ENCODE assay signal across 8 cellular contexts in the genomic region with DNA sequence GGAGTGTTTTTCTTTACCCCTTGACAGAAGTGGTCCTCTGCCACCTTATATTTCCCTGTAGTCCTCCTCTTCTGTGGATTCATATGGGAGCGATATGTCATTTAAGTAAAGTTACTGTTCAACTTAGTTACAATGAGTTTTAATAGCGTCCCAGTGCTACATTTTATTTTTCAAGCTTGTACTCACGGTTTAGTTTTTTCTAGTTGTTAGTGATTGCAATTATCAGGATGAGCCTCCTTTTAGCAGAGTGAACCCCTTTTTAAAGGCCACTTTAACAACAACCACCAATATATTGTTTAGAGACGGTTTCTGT. TPM values are rescaled to one million over a fixed set of nuclear protein-coding genes. Genes with fewer than 3 reads are reported as not detected.
A peak's percentile ranks its signal among the peaks of the same experiment; 100 is the strongest.
DNase-seq lines count a peak whose midpoint lies in the region; ATAC-seq, FAIRE-seq and TF ChIP-seq lines count a peak whose summit lies in the region.

No MANE protein-coding gene starts in this region.

- H3K9me3 ChIP-seq in K562 (replicated peaks; ENCODE audit: control insufficient read depth, insufficient read depth, low read depth, low read length) (no peaks in the 10 kb centered on the region), lower lobe of right lung (no peaks in the 10 kb centered on the region), tibial nerve (no peaks in the 10 kb centered on the region)

- in situ Hi-C loops in K562 (cut with MboI): no loop called here

- peak overlapping the region; percentile 98; a peak in 3 of 4 replicates for H3K9ac ChIP-seq in K562 (ENCODE audit: insufficient read depth in 1 of 2, low read depth in 2 of 2, low read length in 2 of 2)

- FAIRE-seq in K562 (lab: Jason Lieb, UNC): no peak

- H3K36me3 Mint-ChIP-seq in activated T-cell treated with anti-CD3 and anti-CD28 coated beads, Interleukin-2, amount 50 U/mL, for 24 hours (ENCODE audit: low read depth): peaks cover 70% of the 10 kb centered on the region

- intact Hi-C loops in K562 (cut with micrococcal nuclease) (no loop called here), lower lobe of right lung (cut with DNase I) (no loop called here)

- peak overlapping the region; percentile 93 for H3K4me2 ChIP-seq in K562 (ENCODE audit: insufficient read depth, low read length)

- TF ChIP-seq EP300 in K562 (IDR thresholded peaks at IDR 0.05; ENCODE audit: low read length) (no peak), tibial nerve (IDR thresholded peaks at IDR 0.05) (no peak)

- CTCF ChIA-PET in K562 (lab: Yijun Ruan, JAX; ENCODE audit: low intra/inter-chr PET ratio): no interaction called here

- TF ChIP-seq RAD21 in K562 (CRISPR knock-in tag; conservative IDR thresholded peaks at IDR 0.05 in 1 of 2, IDR thresholded peaks at IDR 0.05 in 1 of 2): no peak

- peak overlapping the region; percentile 80 for H3K4me3 ChIP-seq in K562
- H3K4me3 ChIP-seq in lower lobe of right lung: peak overlapping the region; percentile 74
- peak overlapping the region; percentile 84 to 100 (median 94) for H3K4me3 ChIP-seq in tibial nerve

- H3K27me3 Mint-ChIP-seq in activated T-cell treated with anti-CD3 and anti-CD28 coated beads, Interleukin-2, amount 50 U/mL, for 24 hours: no peaks in the 10 kb centered on the region

- H3K4me1 ChIP-seq in K562 (replicated peaks in 1 of 2; ENCODE audit: control insufficient read depth in 2 of 2, insufficient read depth in 2 of 2, low read length in 2 of 2): peaks cover 6 to 19% of the 10 kb centered on the region in 2 experiments; a peak in 4 of 5 replicates
- peaks cover 40% of the 10 kb centered on the region for H3K4me1 ChIP-seq in lower lobe of right lung
- H3K4me1 ChIP-seq in tibial nerve: peaks cover 2 to 45% (median 27%) of the 10 kb centered on the region in 4 donors

- H2AFZ ChIP-seq in K562 (ENCODE audit: low read depth, low read length): no peak overlapping the region

- no peak for TF ChIP-seq CTCF in K562 (IDR thresholded peaks at IDR 0.05 in 2 of 3, conservative IDR thresholded peaks at IDR 0.05 in 1 of 3; ENCODE audit: insufficient read depth in 2 of 3, low read depth in 1 of 3, low read length in 3 of 3)
- no peak for TF ChIP-seq CTCF in lower lobe of right lung (IDR thresholded peaks at IDR 0.05)
- TF ChIP-seq CTCF in tibial nerve (IDR thresholded peaks at IDR 0.05): no peak

- H3K79me2 ChIP-seq in K562 (ENCODE audit: control insufficient read depth, insufficient read depth, low read length): peaks cover 65% of the 10 kb centered on the region

- TF ChIP-seq POLR2A in K562 (conservative IDR thresholded peaks at IDR 0.05) (no peak), tibial nerve (IDR thresholded peaks at IDR 0.05) (no peak)

- peaks cover 46% of the 10 kb centered on the region for H3K4me1 Mint-ChIP-seq in activated T-cell treated with anti-CD3 and anti-CD28 coated beads, Interleukin-2, amount 50 U/mL, for 24 hours (ENCODE audit: low read depth)

- H3K27ac Mint-ChIP-seq in activated T-cell treated with anti-CD3 and anti-CD28 coated beads, Interleukin-2, amount 50 U/mL, for 24 hours: peak overlapping the region; percentile 100

- no TSS peak for BruUV-seq in K562 (replicated peaks; lab: Mats Ljungman, UMichigan)

- no peaks in the 10 kb centered on the region for H3K9me3 Mint-ChIP-seq in activated T-cell treated with anti-CD3 and anti-CD28 coated beads, Interleukin-2, amount 50 U/mL, for 24 hours

- H3K4me3 Mint-ChIP-seq in activated T-cell treated with anti-CD3 and anti-CD28 coated beads, Interleukin-2, amount 50 U/mL, for 24 hours: peak overlapping the region; percentile 100

- POLR2A ChIA-PET in K562 (lab: Yijun Ruan, JAX): interaction anchor here (1.0 to 3.6 kb wide), 5 partner anchors 31 to 152 kb away, joined by 3 to 10 read pairs (median 4); partner anchors contain the start of gene ANKRD42

- no peaks in the 10 kb centered on the region for H3K9me1 ChIP-seq in K562 (ENCODE audit: control insufficient read depth, insufficient read depth, low read length)

- H3K36me3 ChIP-seq in K562 (ENCODE audit: control insufficient read depth, insufficient read depth, low read length) (peaks cover 52% of the 10 kb centered on the region), lower lobe of right lung (peaks cover 6% of the 10 kb centered on the region), tibial nerve (no peaks in the 10 kb centered on the region)

- ATAC-seq in K562: no peak
- ATAC-seq in lower lobe of right lung: no peak
- no peak for ATAC-seq in GM21381 (IDR thresholded peaks at IDR 0.05; ENCODE audit: unreplicated experiment)

- DNase-seq in activated T-cell treated with anti-CD3 and anti-CD28 coated beads, Interleukin-2, amount 50 U/mL, for 24 hours: no peak
- no peak for DNase-seq in activated T-cell treated with anti-CD3 and anti-CD28 coated beads, Interleukin-2, amount 50 U/mL, for 1 hour
- no peak for DNase-seq in K562 (ENCODE audit: extremely low read depth in 1 of 4, low spot score in 3 of 4)
- DNase-seq in lower lobe of right lung: no peak
- no peak for DNase-seq in tibial nerve (ENCODE audit: low spot score in 2 of 2)
- no peak for DNase-seq in foreskin melanocyte
- no peak for DNase-seq in NCI-H1436 (lab: John Stamatoyannopoulos, UW)

- 0% methylated on average over 4 of the region's 4 CpGs for WGBS in K562 (ENCODE audit: insufficient coverage, low coverage, missing lambda C conversion rate)
- WGBS in tibial nerve, 2 donors: 0 to 1% methylated on average over 4 of the region's 4 CpGs

- peak overlapping the region; percentile 98 for H3K27ac ChIP-seq in K562 (ENCODE audit: extremely low read depth, low read depth, low read length)
- peak overlapping the region; percentile 99 for H3K27ac ChIP-seq in lower lobe of right lung
- peak overlapping the region; percentile 99 to 100 (median 100) for H3K27ac ChIP-seq in tibial nerve

- H3K27me3 ChIP-seq in K562 (ENCODE audit: control insufficient read depth in 2 of 2, insufficient read depth in 2 of 2, low read length in 2 of 2) (no peaks in the 10 kb centered on the region), lower lobe of right lung (ENCODE audit: low read depth) (no peaks in the 10 kb centered on the region), tibial nerve (no peaks in the 10 kb centered on the region)

- peaks cover 26% of the 10 kb centered on the region for H4K20me1 ChIP-seq in K562 (replicated peaks; ENCODE audit: control insufficient read depth, insufficient read depth, low read length)

TF ChIP-seq in K562, 482 proteins besides CTCF, POLR2A, EP300 and RAD21 (continues in another document):
- TF ChIP-seq HDAC1 (IDR thresholded peaks at IDR 0.05): peak in 1 of 2 experiments; percentile 5; a peak in 1 of 4 replicates
- 0 out of 2 replicates have a peak, but pooled peaks have one; percentile 18 for TF ChIP-seq NBN (IDR thresholded peaks at IDR 0.05; ENCODE audit: low read depth)
- no peak for TF ChIP-seq GTF2B (IDR thresholded peaks at IDR 0.05; ENCODE audit: extremely low read depth, insufficient read length)
- TF ChIP-seq ZNF76 (CRISPR knock-in tag; IDR thresholded peaks at IDR 0.05; ENCODE audit: borderline replicate concordance): no peak

RNA-seq across cellular contexts. Expression of gene PCF11, which starts 1.5 kb away (rescaled TPM):
- 149 and 246 TPM in 2 replicates for total RNA-seq in K562 (2011; cell fraction: chromatin; rRNA removed; ENCODE audit: low replicate concordance)
- total RNA-seq in K562 (2011; cell fraction: nucleolus; rRNA removed): 121 and 125 TPM in 2 replicates
- total RNA-seq in K562 (2011; cell fraction: nucleoplasm; rRNA removed): 244 and 270 TPM in 2 replicates
- total RNA-seq in K562 (2014; rRNA removed) (37.4 and 42.4 TPM in 2 replicates), K562 (2014; rRNA removed; fragmentation: Illumina TruSeq; extraction: Trizol) (63.3 and 71.5 TPM in 2 replicates), K562 (2015; rRNA removed; fragmentation: Illumina TruSeq; extraction: Trizol) (64.1 and 71.8 TPM in 2 replicates), K562 (2021) (48.6 and 54.4 TPM in 2 replicates), lower lobe of right lung (58.6 TPM), tibial nerve (100 to 1,000 TPM in 3 of 4 donors, 10 to 100 TPM in 1; 88.5 to 145 (median 126) TPM)
- polyA plus RNA-seq in K562 (2011; rRNA removed) (91.6 and 104 TPM in 2 replicates), K562 (2014; fragmentation: Illumina TruSeq; extraction: Trizol) (50.1 and 53.9 TPM in 2 replicates), K562 (2014; fragmentation: Nextera tagmentation; extraction: Ambion mirVana) (10 to 100 TPM in 1 of 2 experiments, 1 to 10 TPM in 1; 9.3 to 11.3 TPM), K562 (2014; rRNA removed) (77.6 and 78.0 TPM in 2 replicates)
- 41.1 and 92.3 TPM in 2 replicates for polyA plus RNA-seq in K562 (2011; cell fraction: cytosol; rRNA removed)
- polyA plus RNA-seq in K562 (2011; cell fraction: nucleus; rRNA removed): 249 and 310 TPM in 2 replicates
- polyA plus RNA-seq in K562 (2012): 36.3 and 47.3 TPM in 2 replicates
- polyA minus RNA-seq in K562 (2011; rRNA and poly(A)+ RNA removed): 93.4 and 117 TPM in 2 replicates
- polyA minus RNA-seq in K562 (2011; cell fraction: cytosol; rRNA and poly(A)+ RNA removed): 21.8 and 22.7 TPM in 2 replicates
- polyA minus RNA-seq in K562 (2011; cell fraction: nucleus; rRNA and poly(A)+ RNA removed): 133 and 206 TPM in 2 replicates

RNA-seq across cellular contexts. Expression of gene ANKRD42, which starts 35.1 kb away (rescaled TPM):
- 3.1 and 7.2 TPM in 2 replicates for total RNA-seq in K562 (2011; cell fraction: chromatin; rRNA removed; ENCODE audit: low replicate concordance)
- 2.5 and 3.6 TPM in 2 replicates for total RNA-seq in K562 (2011; cell fraction: nucleolus; rRNA removed)
- 4.7 and 8.2 TPM in 2 replicates for total RNA-seq in K562 (2011; cell fraction: nucleoplasm; rRNA removed)
- total RNA-seq in K562 (2014; rRNA removed) (6.0 and 7.2 TPM in 2 replicates), K562 (2014; rRNA removed; fragmentation: Illumina TruSeq; extraction: Trizol) (4.2 and 4.3 TPM in 2 replicates), K562 (2015; rRNA removed; fragmentation: Illumina TruSeq; extraction: Trizol) (4.1 and 6.4 TPM in 2 replicates), K562 (2021) (6.1 and 6.7 TPM in 2 replicates), lower lobe of right lung (15.9 TPM), tibial nerve (10 to 100 TPM; 10.3 to 13.2 (median 13.1) TPM)
- polyA plus RNA-seq in K562 (2011; rRNA removed) (8.2 and 9.1 TPM in 2 replicates), K562 (2014; fragmentation: Illumina TruSeq; extraction: Trizol) (5.3 and 6.6 TPM in 2 replicates), K562 (2014; fragmentation: Nextera tagmentation; extraction: Ambion mirVana) (1 to 10 TPM; 2.8 to 5.5 TPM), K562 (2014; rRNA removed) (7.0 and 8.8 TPM in 2 replicates)
- polyA plus RNA-seq in K562 (2011; cell fraction: cytosol; rRNA removed): 3.1 and 6.0 TPM in 2 replicates
- polyA plus RNA-seq in K562 (2011; cell fraction: nucleus; rRNA removed): 9.4 and 10.3 TPM in 2 replicates
- polyA plus RNA-seq in K562 (2012): 4.4 and 5.3 TPM in 2 replicates
- 5.0 and 7.3 TPM in 2 replicates for polyA minus RNA-seq in K562 (2011; rRNA and poly(A)+ RNA removed)
- polyA minus RNA-seq in K562 (2011; cell fraction: cytosol; rRNA and poly(A)+ RNA removed): 2.3 and 2.7 TPM in 2 replicates
- 4.6 and 5.7 TPM in 2 replicates for polyA minus RNA-seq in K562 (2011; cell fraction: nucleus; rRNA and poly(A)+ RNA removed)
